Comparison of ENCODE assay signal across 10 cellular contexts in genomic region chr12:118981285-118982201, GRCh38. TPM values are rescaled to one million over a fixed set of nuclear protein-coding genes. Genes with fewer than 3 reads are reported as not detected.
DNase-seq lines count a peak whose midpoint lies in the region; ATAC-seq lines count a peak whose summit lies in the region.
"Had no signal": no experiment of that assay in that cellular context is flagged by ENCODE, and none has a peak within 500 bp of the region (broad histone marks: within the 10 kb centered on the region; RNA-seq: fewer than 3 reads in every experiment).

A gene with protein sequence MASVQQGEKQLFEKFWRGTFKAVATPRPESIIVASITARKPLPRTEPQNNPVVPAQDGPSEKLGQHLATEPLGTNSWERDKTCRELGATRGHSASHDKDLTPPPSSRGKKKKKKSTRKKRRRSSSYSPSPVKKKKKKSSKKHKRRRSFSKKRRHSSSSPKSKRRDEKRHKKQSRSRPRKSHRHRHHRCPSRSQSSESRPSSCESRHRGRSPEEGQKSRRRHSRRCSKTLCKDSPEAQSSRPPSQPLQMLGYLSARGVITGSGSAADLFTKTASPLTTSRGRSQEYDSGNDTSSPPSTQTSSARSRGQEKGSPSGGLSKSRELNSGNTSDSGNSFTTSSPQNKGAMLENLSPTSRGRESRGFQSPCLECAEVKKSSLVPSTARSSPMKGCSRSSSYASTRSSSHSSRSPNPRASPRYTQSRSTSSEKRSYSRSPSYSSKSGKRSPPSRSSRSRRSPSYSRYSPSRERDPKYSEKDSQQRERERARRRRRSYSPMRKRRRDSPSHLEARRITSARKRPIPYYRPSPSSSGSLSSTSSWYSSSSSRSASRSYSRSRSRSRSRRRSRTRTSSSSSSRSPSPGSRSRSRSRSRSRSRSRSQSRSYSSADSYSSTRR (plus strand): TSS chr12:118981541. CDS start chr12:118981883, 342 bp downstream.

- in situ Hi-C loops in GM23248 (cut with MboI), result no loop called here

- DNase-seq in GM23248 (peak; percentile 14), NCI-H2227 (lab: John Stamatoyannopoulos, UW; ENCODE audit: unreplicated experiment) (peak; percentile 95), dermis blood vessel endothelial cell (peak; percentile 17), globus pallidus (ENCODE audit: low spot score) (no peak)
- DNase-seq in stimulated activated CD4-positive, alpha-beta T cell treated with anti-CD3 and anti-CD28 coated beads, Interleukin-4, amount 100 ng/mL, for 1 hour, result no peak
- no peak for DNase-seq in stimulated activated CD4-positive, alpha-beta T cell treated with anti-CD3 and anti-CD28 coated beads, Interleukin-4, amount 100 ng/mL, for 4 hours

- H3F3A ChIP-seq in GM23248 (ENCODE audit: insufficient read depth), result no peaks in the 10 kb centered on the region

- H4K20me1 ChIP-seq in GM23248 (ENCODE audit: insufficient read depth), result no peaks in the 10 kb centered on the region

- H3K4me3 ChIP-seq in GM23248, result no peak within 1 kb of the TSS
- peak within 1 kb of the TSS; percentile 51 for H3K4me3 ChIP-seq in neuron (ENCODE audit: low read length)

- H3K4me1 ChIP-seq in GM23248 (ENCODE audit: insufficient read depth) (no peaks in the 10 kb centered on the region), neuron (ENCODE audit: insufficient read depth, low read length) (peaks cover 10% of the 10 kb centered on the region)

- WGBS in GM23248 (ENCODE audit: low coverage in 1 of 2, low lambda C conversion rate in 2 of 2, missing lambda C conversion rate in 2 of 2), 2 experiments, result 2 to 4% methylated on average over 52 to 64 of the region's 64 CpGs

- no peaks in the 10 kb centered on the region for H3K27me3 ChIP-seq in GM23248 (replicated peaks; ENCODE audit: insufficient read depth)
- peaks cover 28% of the 10 kb centered on the region for H3K27me3 ChIP-seq in neuron (ENCODE audit: insufficient read depth, low read length)

- H3K9ac ChIP-seq in GM23248, result no peak within 1 kb of the TSS

- no peak for ATAC-seq in GM18868 (IDR thresholded peaks at IDR 0.05; ENCODE audit: unreplicated experiment)

- H3K9me2 ChIP-seq in GM23248 (ENCODE audit: insufficient read depth), result no peaks in the 10 kb centered on the region

- no peaks in the 10 kb centered on the region for H3K36me3 ChIP-seq in GM23248 (ENCODE audit: low read depth)
- H3K36me3 ChIP-seq in neuron (ENCODE audit: insufficient read depth, low read length), result no peaks in the 10 kb centered on the region

- no peaks in the 10 kb centered on the region for H3K9me3 ChIP-seq in GM23248 (ENCODE audit: low read depth)
- no peaks in the 10 kb centered on the region for H3K9me3 ChIP-seq in neuron (ENCODE audit: low read length)

- no peak within 1 kb of the TSS for H3K27ac ChIP-seq in GM23248

- no peak within 1 kb of the TSS for H3K4me2 ChIP-seq in GM23248 (ENCODE audit: unreplicated experiment)

- no peaks in the 10 kb centered on the region for H3K79me2 ChIP-seq in GM23248 (ENCODE audit: insufficient read depth)

- H2AFZ ChIP-seq in GM23248, result no peak within 1 kb of the TSS
- no peak within 1 kb of the TSS for H2AFZ ChIP-seq in neuron (ENCODE audit: low read depth, low read length)

RNA-seq across cellular contexts. Expression of the gene that starts here (rescaled TPM):
- not detected in 2 replicates for total RNA-seq in GM23248 (2014; rRNA removed; shearing (Covaris generic))
- 0.03 TPM in 1 of 2 replicates, not detected in the other for polyA plus RNA-seq in GM23248 (2016; fragmentation: Nextera tagmentation; extraction: Ambion mirVana)
- total RNA-seq in dermis blood vessel endothelial cell, result not detected in 2 replicates
- total RNA-seq: activated CD8-positive, alpha-beta memory T cell treated with anti-CD3 and anti-CD28 coated beads for 36 hours had no signal
- polyA plus RNA-seq: IgD-negative memory B cell had no signal

Comparison
In these comparisons a context has a peak if more than half of its experiments do, and no peak if none do; other contexts are left out.
1. Peak in DNase-seq in GM23248; RNA of the gene not detected or under 1 TPM.
2. Peak in DNase-seq in dermis blood vessel endothelial cell; RNA of the gene not detected or under 1 TPM.